ENCODE assay signal across 12 cellular contexts in the genomic region with DNA sequence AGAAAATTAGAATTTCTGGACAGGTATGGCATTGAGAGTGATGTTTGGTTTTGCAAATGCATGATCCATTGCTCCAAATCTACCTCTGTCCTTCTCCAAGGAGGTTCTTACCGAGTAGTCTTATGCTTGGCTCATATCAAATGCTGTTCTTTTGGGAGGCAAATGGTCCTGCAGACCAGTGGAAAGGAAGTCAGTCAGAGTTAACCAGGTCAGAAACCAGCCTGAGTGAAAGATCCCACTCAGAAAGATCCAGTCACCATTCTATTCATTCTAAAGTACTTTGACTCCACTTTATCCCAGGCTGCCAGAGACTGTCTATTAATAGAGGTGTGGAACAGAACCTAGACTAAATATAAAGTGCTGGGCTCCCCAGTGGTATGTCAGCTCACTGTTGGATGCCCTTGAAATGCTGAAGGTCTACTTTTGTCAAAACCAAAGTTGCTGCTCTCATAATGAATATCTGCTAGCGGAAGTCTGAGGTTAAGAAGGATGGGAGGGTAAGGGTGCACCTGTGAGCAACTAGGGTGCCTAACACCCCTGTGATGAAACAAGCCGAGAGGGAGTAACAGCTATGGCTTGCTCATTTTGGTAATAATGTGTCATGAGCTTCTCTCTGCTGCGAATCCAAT.
DNase-seq lines count a peak whose midpoint lies in the region; ATAC-seq, FAIRE-seq and TF ChIP-seq lines count a peak whose summit lies in the region.
"Had no signal": no experiment of that assay in that cellular context is flagged by ENCODE, and none has a peak within 500 bp of the region (broad histone marks: within the 10 kb centered on the region; RNA-seq: fewer than 3 reads in every experiment).

No MANE protein-coding gene starts in this region.

- peaks cover 0 to 6% (median 2%) of the 10 kb centered on the region in 8 donors for H3K9me3 Mint-ChIP-seq in CD4-positive, alpha-beta memory T cell

- intact Hi-C loops in OCI-LY7 (cut with micrococcal nuclease; ENCODE audit: unreplicated experiment) = no loop called here
- intact Hi-C loops in CD4-positive, alpha-beta memory T cell (cut with micrococcal nuclease) = no loop called here
- intact Hi-C loops in thyroid gland (cut with DNase I) = no loop called here

- no peaks in the 10 kb centered on the region for H3K27me3 ChIP-seq in CD4-positive, alpha-beta memory T cell (ENCODE audit: insufficient read depth, low read length)
- no peaks in the 10 kb centered on the region for H3K27me3 ChIP-seq in MG63
- no peaks in the 10 kb centered on the region for H3K27me3 ChIP-seq in thyroid gland

- ATAC-seq in GM19397 (IDR thresholded peaks at IDR 0.05; ENCODE audit: unreplicated experiment) (peak; percentile 98), HG02943 (IDR thresholded peaks at IDR 0.05; ENCODE audit: low read depth, unreplicated experiment) (peak; percentile 97)
- ATAC-seq: HCT116 had no signal

- H3K27ac ChIP-seq in OCI-LY7 (ENCODE audit: low read depth, low read length, poor library complexity, severe bottlenecking) = peak overlapping the region; percentile 50
- no peak overlapping the region for H3K27ac ChIP-seq in CD4-positive, alpha-beta memory T cell (ENCODE audit: low read depth, low read length)
- H3K27ac ChIP-seq in thyroid gland = no peak overlapping the region

- no peaks in the 10 kb centered on the region for H3K4me1 Mint-ChIP-seq in CD4-positive, alpha-beta memory T cell
- H3K4me1 Mint-ChIP-seq: CD8-positive, alpha-beta memory T cell had no signal

- DNase-seq in GM12891 (ENCODE audit: insufficient read length, low spot score) (peak; percentile 19), OCI-LY7 (ENCODE audit: low spot score) (peak; percentile 79), MG63 (no peak), DMS53 treated with DMSO at 0.1 percent for 48 hours (lab: John Stamatoyannopoulos, UW; ENCODE audit: unreplicated experiment) (no peak), thyroid gland (no peak)
- DNase-seq in CD4-positive, alpha-beta memory T cell = no peak
- DNase-seq: CD8-positive, alpha-beta memory T cell; NCI-H1436 treated with DMSO at 0.1 percent for 48 hours had no signal

- no peaks in the 10 kb centered on the region for H3K36me3 Mint-ChIP-seq in CD4-positive, alpha-beta memory T cell
- H3K36me3 Mint-ChIP-seq: CD8-positive, alpha-beta memory T cell had no signal

- H3K9me3 ChIP-seq in OCI-LY7 (ENCODE audit: low read length) (no peaks in the 10 kb centered on the region; the same call in 1 of the 2 replicates), MG63 (no peaks in the 10 kb centered on the region), thyroid gland (no peaks in the 10 kb centered on the region)
- H3K9me3 ChIP-seq in CD4-positive, alpha-beta memory T cell (ENCODE audit: control insufficient read depth in 1 of 2, low read length in 2 of 2) = no peaks in the 10 kb centered on the region

- no TSS peak for BruUV-seq in OCI-LY7 (replicated peaks; lab: Mats Ljungman, UMichigan)

- no peaks in the 10 kb centered on the region for H3K79me2 ChIP-seq in OCI-LY7 (ENCODE audit: insufficient read depth, low read depth, low read length)

- peaks cover 28% of the 10 kb centered on the region for H3K4me1 ChIP-seq in OCI-LY7 (ENCODE audit: insufficient read depth, low read length, poor library complexity, severe bottlenecking)
- no peaks in the 10 kb centered on the region for H3K4me1 ChIP-seq in CD4-positive, alpha-beta memory T cell (ENCODE audit: insufficient read depth, low read length)
- H3K4me1 ChIP-seq in thyroid gland = no peaks in the 10 kb centered on the region

- H3K27ac Mint-ChIP-seq in CD4-positive, alpha-beta memory T cell = no peak overlapping the region
- H3K27ac Mint-ChIP-seq: CD8-positive, alpha-beta memory T cell; nephron had no signal

- H3K4me3 Mint-ChIP-seq in CD4-positive, alpha-beta memory T cell = no peak overlapping the region
- H3K4me3 Mint-ChIP-seq: CD8-positive, alpha-beta memory T cell; nephron had no signal

- CTCF ChIA-PET in OCI-LY7 (lab: Charles Lee; ENCODE audit: unreplicated experiment) = no interaction called here
- CTCF ChIA-PET in CD4-positive, alpha-beta memory T cell (lab: Charles Lee; ENCODE audit: partially characterized antibody) = no interaction called here

- H3K9me2 ChIP-seq in OCI-LY7 (ENCODE audit: insufficient read depth, low read length) = no peaks in the 10 kb centered on the region

- no peaks in the 10 kb centered on the region for H3K36me3 ChIP-seq in OCI-LY7 (ENCODE audit: insufficient read depth, low read length)
- no peaks in the 10 kb centered on the region for H3K36me3 ChIP-seq in CD4-positive, alpha-beta memory T cell (ENCODE audit: insufficient read depth, low read length)
- no peaks in the 10 kb centered on the region for H3K36me3 ChIP-seq in MG63
- no peaks in the 10 kb centered on the region for H3K36me3 ChIP-seq in thyroid gland

- H3K4me2 ChIP-seq in OCI-LY7 (ENCODE audit: low read length) = peak overlapping the region; percentile 51

- FAIRE-seq in GM12891 (lab: Jason Lieb, UNC) = peak; percentile 85

- H2AFZ ChIP-seq in OCI-LY7 (ENCODE audit: low read length) = peak overlapping the region; percentile 94; the same call in 1 of the 2 replicates

- 90 to 97% methylated on average over 4 of the region's 4 CpGs for WGBS in thyroid gland, 2 donors

- H3K4me3 ChIP-seq in OCI-LY7 (ENCODE audit: low read depth, low read length, poor library complexity, severe bottlenecking) = peak overlapping the region; percentile 31
- H3K4me3 ChIP-seq in CD4-positive, alpha-beta memory T cell (ENCODE audit: low read length in 2 of 2) = no peak overlapping the region
- no peak overlapping the region for H3K4me3 ChIP-seq in MG63
- no peak overlapping the region for H3K4me3 ChIP-seq in thyroid gland (replicated peaks in 1 of 3)

- TF ChIP-seq CTCF in OCI-LY7 (conservative IDR thresholded peaks at IDR 0.05; ENCODE audit: low read length) = no peak
- no peak for TF ChIP-seq CTCF in thyroid gland (IDR thresholded peaks at IDR 0.05)

- TF ChIP-seq POLR2A in GM12891 (IDR thresholded peaks at IDR 0.05; ENCODE audit: low read depth, low read length) (no peak), thyroid gland (IDR thresholded peaks at IDR 0.05) (no peak)

- POLR2A ChIA-PET in OCI-LY7 (lab: Charles Lee) = interaction anchor here (1.1 to 4.3 kb wide), 4 partner anchors 9 to 449 kb away, joined by 3 to 23 read pairs (median 4); no protein-coding TSS in a partner anchor
- POLR2A ChIA-PET in CD4-positive, alpha-beta memory T cell (lab: Charles Lee; ENCODE audit: partially characterized antibody) = no interaction called here

- no peaks in the 10 kb centered on the region for H4K20me1 ChIP-seq in OCI-LY7 (ENCODE audit: insufficient read depth, low read length)

- no peaks in the 10 kb centered on the region for H3K27me3 Mint-ChIP-seq in CD4-positive, alpha-beta memory T cell

TF ChIP-seq in GM12891, 5 proteins besides CTCF, POLR2A, EP300 and RAD21:
- TF ChIP-seq SPI1 (IDR thresholded peaks at IDR 0.05; ENCODE audit: low read depth, low read length) (peak; percentile 27; the same call in 1 of the 2 replicates), POLR2AphosphoS5 (IDR thresholded peaks at IDR 0.05; ENCODE audit: low read depth, low read length) (no peak)

Comparison
In these comparisons a context has a peak if more than half of its experiments do, and no peak if none do; other contexts are left out.
1. DNase-seq: peak in GM12891 (single experiment) and OCI-LY7 (single experiment); none in CD4-positive, alpha-beta memory T cell (0 of 5), MG63 (single experiment), DMS53 treated with DMSO at 0.1 percent for 48 hours (single experiment) and thyroid gland (0 of 2).